1 cellular context compared by ENCODE assay signal in genomic region chr15:74722591-74722990, GRCh38.
TF ChIP-seq lines count a peak whose summit lies in the region.

No MANE protein-coding gene starts in this region.

TF ChIP-seq in HepG2, 621 proteins besides CTCF, POLR2A, EP300 and RAD21:
- TF ChIP-seq ZBTB40 (IDR thresholded peaks at IDR 0.05): no peak
- TF ChIP-seq ZBTB40 (CRISPR knock-in tag; IDR thresholded peaks at IDR 0.05): 0 out of 2 replicates have a peak, but pooled peaks have one; percentile 23
- TF ChIP-seq ZFP36 (IDR thresholded peaks at IDR 0.05; ENCODE audit: borderline replicate concordance, low read depth, low read length, partially characterized antibody): no peak
